In genomic region chr17:74454197-74455024, GRCh38 we compare ENCODE assay signal across 1 cellular context.
TF ChIP-seq lines count a peak whose summit lies in the region.

No MANE protein-coding gene starts in this region.

TF ChIP-seq in HepG2, 621 proteins besides CTCF, POLR2A, EP300 and RAD21 (continued from another document and continues in another):
- TF ChIP-seq PRDM10 (CRISPR knock-in tag; IDR thresholded peaks at IDR 0.05; ENCODE audit: low read depth) (peak; percentile 36; the same call in 1 of the 2 replicates), POGZ (CRISPR knock-in tag; IDR thresholded peaks at IDR 0.05) (peak; percentile 13; the same call in 1 of the 2 replicates), ZNF800 (CRISPR knock-in tag; IDR thresholded peaks at IDR 0.05) (peak; percentile 79; the same call in 1 of the 2 replicates), HES4 (CRISPR knock-in tag; IDR thresholded peaks at IDR 0.05; ENCODE audit: borderline replicate concordance) (peak; percentile 69; the same call in 1 of the 2 replicates), ZNF30 (CRISPR knock-in tag; IDR thresholded peaks at IDR 0.05) (0 out of 2 replicates have a peak, but pooled peaks have one; percentile 35), SNAPC5 (CRISPR knock-in tag; IDR thresholded peaks at IDR 0.05; ENCODE audit: borderline replicate concordance) (no peak), ZMAT5 (CRISPR knock-in tag; IDR thresholded peaks at IDR 0.05; ENCODE audit: borderline replicate concordance, low read depth) (no peak), ZNF761 (CRISPR knock-in tag; conservative IDR thresholded peaks at IDR 0.05) (0 out of 2 replicates have a peak, but pooled peaks have one; percentile 34), ZNF547 (CRISPR knock-in tag; IDR thresholded peaks at IDR 0.05) (peak; percentile 80), ZNF317 (CRISPR knock-in tag; IDR thresholded peaks at IDR 0.05) (no peak; the same call in 1 of the 2 replicates), ZNF468 (CRISPR knock-in tag; IDR thresholded peaks at IDR 0.05) (0 out of 2 replicates have a peak, but pooled peaks have one; percentile 53), ZNF260 (CRISPR knock-in tag; IDR thresholded peaks at IDR 0.05; ENCODE audit: borderline replicate concordance, low read depth) (no peak), RFX3 (CRISPR knock-in tag; IDR thresholded peaks at IDR 0.05) (no peak), SP4 (CRISPR knock-in tag; IDR thresholded peaks at IDR 0.05) (peak; percentile 76), YEATS4 (CRISPR knock-in tag; IDR thresholded peaks at IDR 0.05; ENCODE audit: borderline replicate concordance) (peak; percentile 72), HOXA5 (CRISPR knock-in tag; IDR thresholded peaks at IDR 0.05) (no peak), ZNF598 (CRISPR knock-in tag; IDR thresholded peaks at IDR 0.05; ENCODE audit: borderline replicate concordance) (peak; percentile 88; the same call in 1 of the 2 replicates), ZNF616 (CRISPR knock-in tag; IDR thresholded peaks at IDR 0.05; ENCODE audit: low read depth) (no peak), DPF2 (CRISPR knock-in tag; IDR thresholded peaks at IDR 0.05; ENCODE audit: borderline replicate concordance, low read depth) (no peak), HOMEZ (CRISPR knock-in tag; IDR thresholded peaks at IDR 0.05; ENCODE audit: low read depth) (no peak), IKZF5 (CRISPR knock-in tag; IDR thresholded peaks at IDR 0.05) (peak; percentile 30; the same call in 1 of the 2 replicates), ZNF407 (CRISPR knock-in tag; IDR thresholded peaks at IDR 0.05; ENCODE audit: not compliant biosample characterization) (peak; percentile 51), ZNF33B (CRISPR knock-in tag; IDR thresholded peaks at IDR 0.05) (peak; percentile 40; the same call in 1 of the 2 replicates), NR2F6 (IDR thresholded peaks at IDR 0.05) (peak; percentile 48; the same call in 1 of the 2 replicates), NR2F6 (CRISPR knock-in tag; IDR thresholded peaks at IDR 0.05) (0 out of 2 replicates have a peak, but pooled peaks have one; percentile 61), ZNF292 (CRISPR knock-in tag; IDR thresholded peaks at IDR 0.05; ENCODE audit: borderline replicate concordance, low read depth) (peak; percentile 24; the same call in 1 of the 2 replicates), ZNF644 (CRISPR knock-in tag; IDR thresholded peaks at IDR 0.05; ENCODE audit: low read depth) (no peak), ZXDC (CRISPR knock-in tag; IDR thresholded peaks at IDR 0.05) (no peak), PBX3 (CRISPR knock-in tag; IDR thresholded peaks at IDR 0.05; ENCODE audit: borderline replicate concordance) (no peak), EZH2 (conservative IDR thresholded peaks at IDR 0.05; ENCODE audit: low read depth, low read length) (no peak), TARDBP (CRISPR knock-in tag; IDR thresholded peaks at IDR 0.05) (no peak), ZNF790 (CRISPR knock-in tag; IDR thresholded peaks at IDR 0.05; ENCODE audit: borderline replicate concordance) (no peak), NR3C1 (CRISPR knock-in tag; IDR thresholded peaks at IDR 0.05) (no peak), PITX1 (CRISPR knock-in tag; IDR thresholded peaks at IDR 0.05) (no peak; the same call in none of the 2 replicates), KLF12 (CRISPR knock-in tag; IDR thresholded peaks at IDR 0.05; ENCODE audit: borderline replicate concordance) (peak; percentile 97)
